ENCODE assay signal across 19 cellular contexts in the genomic region with DNA sequence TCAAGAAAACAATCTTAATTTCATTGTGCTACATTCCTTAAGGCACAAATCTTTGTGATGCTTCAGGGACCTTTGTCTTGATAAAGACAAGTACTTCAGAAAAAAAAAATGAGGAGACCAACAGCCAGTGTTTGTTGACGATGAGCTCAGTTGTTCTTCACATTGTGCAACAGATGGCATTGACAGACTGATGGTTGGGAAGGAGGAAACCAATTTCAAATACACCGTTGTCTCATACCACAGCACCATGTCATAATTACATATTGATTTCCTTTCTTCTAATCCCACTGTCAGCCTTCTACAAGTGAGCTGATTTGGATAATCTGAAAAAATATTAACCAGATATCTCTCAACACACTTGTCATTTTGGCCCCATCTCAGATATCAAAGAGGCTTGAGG. TPM values are rescaled to one million over a fixed set of nuclear protein-coding genes. Genes with fewer than 3 reads are reported as not detected.
DNase-seq lines count a peak whose midpoint lies in the region; ATAC-seq, FAIRE-seq and TF ChIP-seq lines count a peak whose summit lies in the region.
"Had no signal": no experiment of that assay in that cellular context is flagged by ENCODE, and none has a peak within 500 bp of the region (broad histone marks: within the 10 kb centered on the region; RNA-seq: fewer than 3 reads in every experiment).

No MANE protein-coding gene starts in this region.

- DNase-seq in AG10803 (ENCODE audit: low read depth) (peak; percentile 25), amniotic epithelial cell (ENCODE audit: low read depth) (peak; percentile 56), HepG2 (ENCODE audit: low spot score) (peak; percentile 55), amniotic stem cell (lab: John Stamatoyannopoulos, UW) (no peak)
- DNase-seq: GF-D8; GOT3; KBM-7; MV-4-11; NCI-H187 treated with DMSO at 0.1 percent for 48 hours; NCI-H345; NCI-H526 treated with DMSO at 0.1 percent for 48 hours; NK-92 treated with Interleukin-12 subunit alpha and Interleukin-12 subunit beta, amount 100 ng/mL, for 24 hours; SW 1271 had no signal

- H3K27ac ChIP-seq in KMS-11 (peak overlapping the region; percentile 29; the same call in 1 of the 2 replicates), HepG2 (ENCODE audit: extremely low read length, insufficient read depth, low read length) (no peak overlapping the region)
- H3K27ac ChIP-seq: C4-2B had no signal

- no peak for TF ChIP-seq RAD21 in HepG2 (CRISPR knock-in tag; IDR thresholded peaks at IDR 0.05)

- H3K36me3 ChIP-seq in KMS-11 (ENCODE audit: insufficient read depth): no peaks in the 10 kb centered on the region
- no peaks in the 10 kb centered on the region for H3K36me3 ChIP-seq in HepG2 (replicated peaks in 1 of 2; ENCODE audit: control insufficient read depth in 1 of 2, insufficient read depth in 2 of 2, low read length in 2 of 2)

- TF ChIP-seq CTCF in AG10803 (conservative IDR thresholded peaks at IDR 0.05; ENCODE audit: low read length) (no peak), KMS-11 (conservative IDR thresholded peaks at IDR 0.05; ENCODE audit: low read depth, low read length) (no peak), HepG2 (CRISPR knock-in tag; IDR thresholded peaks at IDR 0.05) (0 out of 2 replicates have a peak, but pooled peaks have one; percentile 19)

- in situ Hi-C loops in HepG2 (cut with HindIII; ENCODE audit: extremely low pct_ligation_motif_present, low pct_unique_long_range_greater_than_20kb): no loop called here

- TF ChIP-seq POLR2A in HepG2 (IDR thresholded peaks at IDR 0.05; ENCODE audit: insufficient read depth in 1 of 2, low read depth in 2 of 2, low read length in 2 of 2): no peak

- peak; percentile 42; the same call in 2 of the 3 replicates for ATAC-seq in HepG2
- no peak for ATAC-seq in HG02623 (IDR thresholded peaks at IDR 0.05; ENCODE audit: unreplicated experiment)
- no peak for ATAC-seq in GM18867 (IDR thresholded peaks at IDR 0.05; ENCODE audit: unreplicated experiment)

- 66% methylated on average over 2 of the region's 2 CpGs for WGBS in HepG2 (ENCODE audit: low lambda C conversion rate)

- no peak overlapping the region for H3K4me3 ChIP-seq in AG10803 (ENCODE audit: low read length)
- no peak overlapping the region for H3K4me3 ChIP-seq in KMS-11 (IDR thresholded peaks at IDR 0.05; ENCODE audit: insufficient read depth, low read depth, low read length)
- no peak overlapping the region for H3K4me3 ChIP-seq in HepG2 (replicated peaks in 1 of 3; ENCODE audit: insufficient read depth in 1 of 3, low read depth in 2 of 3, low read length in 3 of 3)

- intact Hi-C loops in HepG2 (cut with micrococcal nuclease; ENCODE audit: unreplicated experiment): no loop called here

- no peaks in the 10 kb centered on the region for H3K27me3 ChIP-seq in KMS-11 (ENCODE audit: insufficient read depth, low read depth)
- H3K27me3 ChIP-seq in HepG2 (ENCODE audit: control insufficient read depth in 1 of 2, insufficient read depth in 2 of 2, low read length in 2 of 2): no peaks in the 10 kb centered on the region

- H3K4me1 ChIP-seq in KMS-11 (ENCODE audit: low read depth, poor library complexity, severe bottlenecking) (peaks cover 68% of the 10 kb centered on the region), HepG2 (ENCODE audit: insufficient read depth, low read length) (no peaks in the 10 kb centered on the region)

- TF ChIP-seq EP300 in HepG2 (IDR thresholded peaks at IDR 0.05; ENCODE audit: low read depth in 2 of 2, low read length in 2 of 2) (no peak), HepG2 (CRISPR knock-in tag; IDR thresholded peaks at IDR 0.05; ENCODE audit: borderline replicate concordance) (no peak)

- H3K4me2 ChIP-seq in KMS-11 (peak overlapping the region; percentile 77), HepG2 (ENCODE audit: low read depth, low read length) (no peak overlapping the region)

- H2AFZ ChIP-seq in KMS-11 (ENCODE audit: low read depth) (no peak overlapping the region), HepG2 (ENCODE audit: low read length) (no peak overlapping the region)

- H3K9ac ChIP-seq in KMS-11: no peak overlapping the region
- H3K9ac ChIP-seq in HepG2 (ENCODE audit: insufficient read depth, low read depth, low read length): no peak overlapping the region

- CTCF ChIA-PET in HepG2 (lab: Yijun Ruan, JAX; ENCODE audit: low intra/inter-chr PET ratio, low total read pairs): no interaction called here

- H3K9me3 ChIP-seq in HepG2 (ENCODE audit: low read length): peaks cover 7% of the 10 kb centered on the region; the same call in 1 of the 2 replicates

- no peak for FAIRE-seq in HepG2 (lab: Jason Lieb, UNC)
- FAIRE-seq: GM19239 had no signal

- no peaks in the 10 kb centered on the region for H4K20me1 ChIP-seq in KMS-11 (ENCODE audit: insufficient read depth)
- H4K20me1 ChIP-seq in HepG2 (ENCODE audit: insufficient read depth, low read length): no peaks in the 10 kb centered on the region

- POLR2A ChIA-PET in HepG2 (lab: Yijun Ruan, JAX): interaction anchor here (1.0 to 1.2 kb wide), 2 partner anchors 9 to 19 kb away, joined by 3 read pairs; no protein-coding TSS in a partner anchor

- H3K79me2 ChIP-seq in KMS-11 (ENCODE audit: insufficient read depth, low read depth): no peaks in the 10 kb centered on the region
- H3K79me2 ChIP-seq in HepG2 (ENCODE audit: insufficient read depth, low read length): no peaks in the 10 kb centered on the region

- no TSS peak for BruUV-seq in HepG2 (replicated peaks; lab: Mats Ljungman, UMichigan)

TF ChIP-seq in HepG2, 621 proteins besides CTCF, POLR2A, EP300 and RAD21 (continues in another document):
- TF ChIP-seq HMG20A (CRISPR knock-in tag; IDR thresholded peaks at IDR 0.05; ENCODE audit: borderline replicate concordance): 0 out of 2 replicates have a peak, but pooled peaks have one; percentile 27
- no peak for TF ChIP-seq SP2 (CRISPR knock-in tag; IDR thresholded peaks at IDR 0.05)
- peak; percentile 58 for TF ChIP-seq GATAD2A (CRISPR knock-in tag; IDR thresholded peaks at IDR 0.05)
- peak; percentile 60 for TF ChIP-seq POGZ (CRISPR knock-in tag; IDR thresholded peaks at IDR 0.05)
- no peak for TF ChIP-seq ZSCAN30 (CRISPR knock-in tag; IDR thresholded peaks at IDR 0.05)
- TF ChIP-seq CREB1 (IDR thresholded peaks at IDR 0.05): no peak
- peak; percentile 36; the same call in 1 of the 2 replicates for TF ChIP-seq CREB1 (CRISPR knock-in tag; IDR thresholded peaks at IDR 0.05)
- TF ChIP-seq RCOR2 (CRISPR knock-in tag; IDR thresholded peaks at IDR 0.05): 0 out of 2 replicates have a peak, but pooled peaks have one; percentile 45
- no peak for TF ChIP-seq SOX6 (IDR thresholded peaks at IDR 0.05)
- TF ChIP-seq SOX6 (CRISPR knock-in tag; IDR thresholded peaks at IDR 0.05): peak; percentile 54
- no peak for TF ChIP-seq FOXA1 (IDR thresholded peaks at IDR 0.05)
- peak; percentile 64; the same call in 1 of the 2 replicates for TF ChIP-seq FOXA1 (CRISPR knock-in tag; IDR thresholded peaks at IDR 0.05)
- peak; percentile 33 for TF ChIP-seq TEAD3 (CRISPR knock-in tag; optimal IDR thresholded peaks at IDR 0.05; ENCODE audit: borderline replicate concordance)
- TF ChIP-seq CEBPB (IDR thresholded peaks at IDR 0.05; ENCODE audit: borderline replicate concordance, low read depth, low read length): peak; percentile 95
- no peak for TF ChIP-seq SOX13 (IDR thresholded peaks at IDR 0.05)
- TF ChIP-seq SOX13 (CRISPR knock-in tag; conservative IDR thresholded peaks at IDR 0.05 in 1 of 2, IDR thresholded peaks at IDR 0.05 in 1 of 2): peak in 1 of 2 experiments; percentile 61; a peak in 1 of 4 replicates
- no peak for TF ChIP-seq U2AF1 (optimal IDR thresholded peaks at IDR 0.05; ENCODE audit: low read depth, low read length)
- TF ChIP-seq, protein P1, sequence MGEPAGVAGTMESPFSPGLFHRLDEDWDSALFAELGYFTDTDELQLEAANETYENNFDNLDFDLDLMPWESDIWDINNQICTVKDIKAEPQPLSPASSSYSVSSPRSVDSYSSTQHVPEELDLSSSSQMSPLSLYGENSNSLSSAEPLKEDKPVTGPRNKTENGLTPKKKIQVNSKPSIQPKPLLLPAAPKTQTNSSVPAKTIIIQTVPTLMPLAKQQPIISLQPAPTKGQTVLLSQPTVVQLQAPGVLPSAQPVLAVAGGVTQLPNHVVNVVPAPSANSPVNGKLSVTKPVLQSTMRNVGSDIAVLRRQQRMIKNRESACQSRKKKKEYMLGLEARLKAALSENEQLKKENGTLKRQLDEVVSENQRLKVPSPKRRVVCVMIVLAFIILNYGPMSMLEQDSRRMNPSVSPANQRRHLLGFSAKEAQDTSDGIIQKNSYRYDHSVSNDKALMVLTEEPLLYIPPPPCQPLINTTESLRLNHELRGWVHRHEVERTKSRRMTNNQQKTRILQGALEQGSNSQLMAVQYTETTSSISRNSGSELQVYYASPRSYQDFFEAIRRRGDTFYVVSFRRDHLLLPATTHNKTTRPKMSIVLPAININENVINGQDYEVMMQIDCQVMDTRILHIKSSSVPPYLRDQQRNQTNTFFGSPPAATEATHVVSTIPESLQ (CRISPR knock-in tag; conservative IDR thresholded peaks at IDR 0.05): no peak
- TF ChIP-seq ZNF644 (CRISPR knock-in tag; IDR thresholded peaks at IDR 0.05; ENCODE audit: low read depth): peak; percentile 83; the same call in 1 of the 2 replicates

RNA-seq across cellular contexts. Expression of a gene that starts 53.7 kb away (rescaled TPM):
- total RNA-seq in HepG2 (2016; rRNA removed; fragmentation: Illumina TruSeq; extraction: Trizol): 3.8 and 5.8 TPM in 2 replicates
- 3.7 and 3.9 TPM in 2 replicates for total RNA-seq in HepG2 (2016; cell fraction: cytosol; rRNA removed; fragmentation: Illumina TruSeq; extraction: Trizol; ENCODE audit: low read depth)
- total RNA-seq in HepG2 (2016; cell fraction: insoluble cytoplasmic fraction; rRNA removed; fragmentation: Illumina TruSeq; extraction: Trizol): 5.1 and 5.7 TPM in 2 replicates
- 3.7 and 3.9 TPM in 2 replicates for total RNA-seq in HepG2 (2016; cell fraction: membrane; rRNA removed; fragmentation: Illumina TruSeq; extraction: Trizol)
- total RNA-seq in HepG2 (2016; cell fraction: nucleus; rRNA removed; fragmentation: Illumina TruSeq; extraction: Trizol): 11.0 and 13.3 TPM in 2 replicates
- polyA plus RNA-seq in HepG2 (2011; rRNA removed): 3.6 and 4.6 TPM in 2 replicates
- polyA plus RNA-seq in HepG2 (2011; cell fraction: cytosol; rRNA removed): 1.0 and 1.5 TPM in 2 replicates
- polyA plus RNA-seq in HepG2 (2011; cell fraction: nucleus; rRNA removed): 12.1 and 13.3 TPM in 2 replicates
- 14.4 and 17.5 TPM in 2 replicates for polyA plus RNA-seq in HepG2 (2012)
- polyA plus RNA-seq in HepG2 (2016; cell fraction: cytosol; fragmentation: Illumina TruSeq; extraction: Trizol; ENCODE audit: low read depth): 2.5 and 4.3 TPM in 2 replicates
- polyA plus RNA-seq in HepG2 (2016; cell fraction: insoluble cytoplasmic fraction; fragmentation: Illumina TruSeq; extraction: Trizol; ENCODE audit: low read depth): 4.0 and 4.4 TPM in 2 replicates
- polyA plus RNA-seq in HepG2 (2016; cell fraction: membrane; fragmentation: Illumina TruSeq; extraction: Trizol; ENCODE audit: low read depth): 4.2 and 4.4 TPM in 2 replicates
- polyA plus RNA-seq in HepG2 (2016; cell fraction: nucleus; fragmentation: Illumina TruSeq; extraction: Trizol; ENCODE audit: insufficient read depth, low read depth): 20.9 and 25.6 TPM in 2 replicates
- polyA minus RNA-seq in HepG2 (2011; rRNA and poly(A)+ RNA removed; ENCODE audit: low replicate concordance): 0.80 TPM in 1 of 2 replicates, not detected in the other
- polyA minus RNA-seq in HepG2 (2011; cell fraction: cytosol; rRNA and poly(A)+ RNA removed): 1.8 and 2.2 TPM in 2 replicates
- polyA minus RNA-seq in HepG2 (2011; cell fraction: nucleus; rRNA and poly(A)+ RNA removed): 13.3 and 13.4 TPM in 2 replicates
- total RNA-seq: OCI-LY7 had no signal
